ENCODE assay signal across 10 cellular contexts in the genomic region with DNA sequence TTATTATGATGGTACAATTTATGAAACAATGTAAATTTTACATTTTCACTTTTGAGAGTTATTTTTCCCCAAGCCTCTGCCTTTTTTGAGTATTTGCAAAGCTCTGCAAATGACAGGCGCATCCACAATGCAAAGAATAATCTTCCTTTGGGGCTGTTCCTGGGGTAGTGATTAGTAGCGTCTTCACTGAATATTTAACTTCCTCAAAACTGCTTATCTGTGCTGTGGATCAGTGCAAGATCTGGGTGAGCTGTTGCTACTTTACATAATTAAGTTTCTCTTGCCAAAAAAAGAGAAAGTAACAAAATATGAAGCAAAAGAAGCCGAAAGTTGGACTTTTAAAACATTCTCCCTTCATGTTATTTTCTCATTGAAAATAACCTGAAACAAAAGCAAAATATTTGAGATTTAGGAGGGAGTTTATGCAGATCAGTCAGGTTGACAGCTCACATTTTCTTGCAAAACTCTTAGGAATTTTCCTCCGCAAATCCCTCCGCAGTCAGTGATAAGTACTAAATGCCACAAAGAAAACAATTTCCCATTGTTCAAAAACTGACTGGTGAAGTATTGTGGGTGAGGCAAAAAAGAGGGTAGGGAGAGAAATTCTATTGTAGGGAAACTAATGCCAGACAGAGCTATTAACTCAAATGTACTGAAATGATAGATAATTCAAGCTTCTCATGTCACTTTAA.
DNase-seq lines count a peak whose midpoint lies in the region; ATAC-seq and TF ChIP-seq lines count a peak whose summit lies in the region.
"Had no signal": no experiment of that assay in that cellular context is flagged by ENCODE, and none has a peak within 500 bp of the region (broad histone marks: within the 10 kb centered on the region; RNA-seq: fewer than 3 reads in every experiment).

No MANE protein-coding gene starts in this region.

- H3K27me3 ChIP-seq in A673 (replicated peaks; ENCODE audit: insufficient read depth, low read depth, low read length, poor library complexity) (no peaks in the 10 kb centered on the region), SK-N-SH (ENCODE audit: insufficient read depth) (no peaks in the 10 kb centered on the region)

- H4K20me1 ChIP-seq in SK-N-SH (ENCODE audit: insufficient read depth): no peaks in the 10 kb centered on the region

- POLR2A ChIA-PET in A673 (lab: Charles Lee; ENCODE audit: low non-redundant PET): no interaction called here
- POLR2A ChIA-PET in SK-N-SH (lab: Yijun Ruan, JAX): no interaction called here

- no peaks in the 10 kb centered on the region for H3K79me2 ChIP-seq in SK-N-SH (ENCODE audit: insufficient read depth)

- no TSS peak for BruUV-seq in A673 (replicated peaks; lab: Mats Ljungman, UMichigan)

- no peak for TF ChIP-seq EP300 in SK-N-SH (IDR thresholded peaks at IDR 0.05; ENCODE audit: borderline replicate concordance in 1 of 2, low read depth in 1 of 2, low read length in 1 of 2)

- H3F3A ChIP-seq in SK-N-SH (replicated peaks; ENCODE audit: insufficient read depth): no peaks in the 10 kb centered on the region

- H3K4me1 ChIP-seq in A673 (ENCODE audit: insufficient read depth, low read length, poor library complexity, severe bottlenecking): peaks cover 5% of the 10 kb centered on the region
- H3K4me1 ChIP-seq in SK-N-SH (ENCODE audit: control insufficient read depth in 1 of 2, insufficient read depth in 2 of 2, low read depth in 1 of 2, low read length in 1 of 2): peaks cover 0 to 5% of the 10 kb centered on the region in 2 experiments; a peak in 1 of 4 replicates

- peak overlapping the region; percentile 32; the same call in 1 of the 2 replicates for H3K4me2 ChIP-seq in SK-N-SH

- H3K36me3 ChIP-seq in A673 (ENCODE audit: insufficient read depth, low read length, poor library complexity, severe bottlenecking): no peaks in the 10 kb centered on the region
- H3K36me3 ChIP-seq in SK-N-SH (replicated peaks in 1 of 2; ENCODE audit: control insufficient read depth in 1 of 2, insufficient read depth in 2 of 2, low read length in 1 of 2): no peaks in the 10 kb centered on the region

- ATAC-seq in HG02610 (IDR thresholded peaks at IDR 0.05; ENCODE audit: unreplicated experiment) (peak; percentile 76), GM18520 (IDR thresholded peaks at IDR 0.05; ENCODE audit: unreplicated experiment) (no peak)

- TF ChIP-seq CTCF in A673 (conservative IDR thresholded peaks at IDR 0.05; ENCODE audit: low read depth, low read length) (no peak), SK-N-SH (IDR thresholded peaks at IDR 0.05) (no peak)

- DNase-seq in A673 (ENCODE audit: low spot score): peak; percentile 74
- DNase-seq in SK-N-SH: no peak
- DNase-seq in germinal center (ENCODE audit: low spot score): peak; percentile 5
- DNase-seq in RPMI8226: no peak
- no peak for DNase-seq in stimulated activated CD4-positive, alpha-beta T cell treated with anti-CD3 and anti-CD28 coated beads, Interleukin-2, amount 100 ng/mL, for 24 hours
- no peak for DNase-seq in NCI-H82 (lab: John Stamatoyannopoulos, UW)
- DNase-seq: activated gamma-delta T cell treated with Interleukin-2 at 50 U/mL for 16 hours, C1 segment of cervical spinal cord had no signal

- TF ChIP-seq RAD21 in SK-N-SH (IDR thresholded peaks at IDR 0.05; ENCODE audit: low read length): no peak

- H2AFZ ChIP-seq in SK-N-SH (ENCODE audit: low read depth): peak overlapping the region; percentile 45; the same call in 1 of the 2 replicates

- H3K27ac ChIP-seq in A673 (ENCODE audit: low read depth, low read length, poor library complexity, severe bottlenecking): peak overlapping the region; percentile 41
- peak overlapping the region in 1 of 2 experiments; percentile 19; a peak in 1 of 4 replicates for H3K27ac ChIP-seq in SK-N-SH (ENCODE audit: low read depth in 2 of 2, low read length in 1 of 2)

- WGBS in SK-N-SH (ENCODE audit: low lambda C conversion rate): 53% methylated on average over 5 of the region's 5 CpGs

- no peaks in the 10 kb centered on the region for H3K9me2 ChIP-seq in SK-N-SH

- intact Hi-C loops in A673 (cut with micrococcal nuclease; ENCODE audit: unreplicated experiment): no loop called here

- no peak overlapping the region for H3K9ac ChIP-seq in SK-N-SH

- H3K4me3 ChIP-seq in A673 (ENCODE audit: low read depth, low read length, poor library complexity, severe bottlenecking): peak overlapping the region; percentile 21
- peak overlapping the region; percentile 3 to 18; a peak in 2 of 4 replicates for H3K4me3 ChIP-seq in SK-N-SH (ENCODE audit: low read depth in 2 of 2, low read length in 1 of 2)

- H3K9me3 ChIP-seq in A673 (ENCODE audit: low read depth, low read length, poor library complexity, severe bottlenecking) (no peaks in the 10 kb centered on the region), SK-N-SH (no peaks in the 10 kb centered on the region)

- CTCF ChIA-PET in A673 (lab: Charles Lee): no interaction called here
- CTCF ChIA-PET in SK-N-SH (lab: Yijun Ruan, JAX): no interaction called here

TF ChIP-seq in SK-N-SH, 30 proteins besides CTCF, POLR2A, EP300 and RAD21:
- TF ChIP-seq RCOR1 (IDR thresholded peaks at IDR 0.05; ENCODE audit: low read length) (no peak), TCF12 (IDR thresholded peaks at IDR 0.05) (0 out of 2 replicates have a peak, but pooled peaks have one; percentile 3)
- TF ChIP-seq, protein P1, sequence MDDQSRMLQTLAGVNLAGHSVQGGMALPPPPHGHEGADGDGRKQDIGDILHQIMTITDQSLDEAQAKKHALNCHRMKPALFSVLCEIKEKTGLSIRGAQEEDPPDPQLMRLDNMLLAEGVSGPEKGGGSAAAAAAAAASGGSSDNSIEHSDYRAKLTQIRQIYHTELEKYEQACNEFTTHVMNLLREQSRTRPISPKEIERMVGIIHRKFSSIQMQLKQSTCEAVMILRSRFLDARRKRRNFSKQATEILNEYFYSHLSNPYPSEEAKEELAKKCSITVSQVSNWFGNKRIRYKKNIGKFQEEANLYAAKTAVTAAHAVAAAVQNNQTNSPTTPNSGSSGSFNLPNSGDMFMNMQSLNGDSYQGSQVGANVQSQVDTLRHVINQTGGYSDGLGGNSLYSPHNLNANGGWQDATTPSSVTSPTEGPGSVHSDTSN (IDR thresholded peaks at IDR 0.05): peak; percentile 44

Comparison
In these comparisons a context has a peak if more than half of its experiments do, and no peak if none do; other contexts are left out.
1. DNase-seq: peak in A673 (single experiment) and germinal center (single experiment); none in SK-N-SH (single experiment), RPMI8226 (single experiment), stimulated activated CD4-positive, alpha-beta T cell treated with anti-CD3 and anti-CD28 coated beads, Interleukin-2, amount 100 ng/mL, for 24 hours (0 of 2) and NCI-H82 (single experiment).